Comparison of ENCODE assay signal across 11 cellular contexts in the genomic region with DNA sequence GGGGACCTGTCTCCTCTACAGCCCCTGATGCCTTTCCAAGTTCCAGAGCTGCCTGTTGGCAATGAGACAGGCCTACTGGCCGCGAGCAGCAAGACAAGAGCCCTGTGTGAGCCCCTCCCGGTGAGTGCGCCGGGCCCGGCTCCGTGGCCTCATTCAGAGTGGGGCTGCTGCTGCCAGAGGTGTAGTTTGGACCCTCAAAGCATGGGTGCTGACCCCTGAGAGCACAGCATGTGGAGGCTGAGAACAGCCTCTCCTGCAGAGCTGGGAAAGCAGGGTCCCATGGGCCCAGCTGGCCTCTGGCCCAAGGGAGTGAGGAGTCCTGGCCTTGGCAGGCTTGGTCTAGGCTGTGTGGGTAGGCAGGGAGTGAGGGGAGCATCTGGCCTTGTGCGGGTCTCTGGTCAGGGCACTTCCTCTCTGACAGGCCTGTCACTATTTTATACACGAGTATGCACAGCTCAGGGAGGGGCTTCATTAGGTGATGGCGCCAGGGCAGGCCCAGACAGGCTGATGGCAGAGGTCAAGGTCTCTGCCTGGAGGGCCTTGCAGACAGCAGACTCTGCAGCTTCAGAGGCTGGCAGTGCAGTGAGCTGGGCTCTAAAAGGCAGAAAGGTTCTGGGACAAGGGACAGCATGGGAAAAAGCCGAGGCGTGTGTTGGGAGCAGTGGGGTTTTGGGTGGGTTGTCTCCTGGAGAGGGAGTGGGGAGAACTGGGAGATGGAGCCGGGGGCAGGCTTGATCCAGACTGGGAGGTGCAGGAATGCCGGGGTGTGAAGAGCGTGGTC. TPM values are rescaled to one million over a fixed set of nuclear protein-coding genes. Genes with fewer than 3 reads are reported as not detected.
DNase-seq lines count a peak whose midpoint lies in the region; ATAC-seq and TF ChIP-seq lines count a peak whose summit lies in the region.
"Had no signal": no experiment of that assay in that cellular context is flagged by ENCODE, and none has a peak within 500 bp of the region (broad histone marks: within the 10 kb centered on the region; RNA-seq: fewer than 3 reads in every experiment).

No MANE protein-coding gene starts in this region.

- H3K27me3 Mint-ChIP-seq in CD4-positive, alpha-beta memory T cell, result no peaks in the 10 kb centered on the region
- H3K27me3 Mint-ChIP-seq in activated naive CD8-positive, alpha-beta T cell treated with anti-CD3 and anti-CD28 coated beads, Interleukin-2, amount 50 U/mL, for 24 hours, result no peaks in the 10 kb centered on the region
- no peaks in the 10 kb centered on the region for H3K27me3 Mint-ChIP-seq in naive thymus-derived CD4-positive, alpha-beta T cell

- no peak overlapping the region for H3K14ac ChIP-seq in IMR-90 (replicated peaks; ENCODE audit: low read depth, low read length)

- no peaks in the 10 kb centered on the region for H3K9me3 ChIP-seq in CD4-positive, alpha-beta memory T cell (ENCODE audit: control insufficient read depth in 1 of 2, low read length in 2 of 2)
- no peaks in the 10 kb centered on the region for H3K9me3 ChIP-seq in IMR-90 (ENCODE audit: control insufficient read depth, insufficient read depth, low read length)
- H3K9me3 ChIP-seq in naive thymus-derived CD4-positive, alpha-beta T cell (ENCODE audit: control insufficient read depth in 2 of 3, low read length in 3 of 3), result no peaks in the 10 kb centered on the region

- H3K56ac ChIP-seq in IMR-90 (ENCODE audit: extremely low read depth, insufficient read depth, low read length), result no peak overlapping the region

- H3K9ac ChIP-seq in IMR-90 (ENCODE audit: low read depth, low read length), result no peak overlapping the region

- intact Hi-C loops in CD4-positive, alpha-beta memory T cell (cut with micrococcal nuclease), result loop anchor here (5.0 kb wide), 1 partner anchor 42 kb away; the partner anchor contains the start of gene ADCY7
- intact Hi-C loops in IMR-90 (cut with micrococcal nuclease), result no loop called here
- intact Hi-C loops in naive thymus-derived CD4-positive, alpha-beta T cell (cut with micrococcal nuclease), result no loop called here

- no peak overlapping the region for H4K91ac ChIP-seq in IMR-90 (ENCODE audit: insufficient read depth, low read depth, low read length)

- no peak overlapping the region for H2BK120ac ChIP-seq in IMR-90 (ENCODE audit: low read depth, low read length)

- no peak overlapping the region for H4K8ac ChIP-seq in IMR-90 (ENCODE audit: low read depth in 2 of 2, low read length in 2 of 2)

- H3K23ac ChIP-seq in IMR-90 (ENCODE audit: low read depth, low read length), result no peak overlapping the region

- dilution Hi-C loops in IMR-90 (cut with HindIII; ENCODE audit: low sequenced_read_pairs, unreplicated experiment), result no loop called here

- no peaks in the 10 kb centered on the region for H3K9me3 Mint-ChIP-seq in CD4-positive, alpha-beta memory T cell
- no peaks in the 10 kb centered on the region for H3K9me3 Mint-ChIP-seq in activated naive CD8-positive, alpha-beta T cell treated with anti-CD3 and anti-CD28 coated beads, Interleukin-2, amount 50 U/mL, for 24 hours
- no peaks in the 10 kb centered on the region for H3K9me3 Mint-ChIP-seq in naive thymus-derived CD4-positive, alpha-beta T cell

- in situ Hi-C loops in IMR-90 (cut with MboI; ENCODE audit: low sequenced_read_pairs), result no loop called here

- H4K20me1 ChIP-seq in IMR-90 (ENCODE audit: insufficient read depth, low read length), result 0 out of 2 replicates have a peak, but pooled peaks cover 4% of the 10 kb centered on the region

- H3K18ac ChIP-seq in IMR-90 (ENCODE audit: low read depth, low read length), result no peak overlapping the region

- no peak overlapping the region for H3K4me2 ChIP-seq in IMR-90 (ENCODE audit: low read depth, low read length)

- H3K79me1 ChIP-seq in IMR-90 (ENCODE audit: low read depth in 1 of 2, low read length in 2 of 2), result peaks cover 0 to 4% of the 10 kb centered on the region in 2 experiments; a peak in 1 of 4 replicates

- peak in 1 of 5 donors; percentile 23 for DNase-seq in CD4-positive, alpha-beta memory T cell
- no peak for DNase-seq in IMR-90
- no peak for DNase-seq in activated naive CD8-positive, alpha-beta T cell treated with anti-CD3 and anti-CD28 coated beads, Interleukin-2, amount 50 U/mL, for 24 hours
- DNase-seq in naive thymus-derived CD4-positive, alpha-beta T cell, result peak in 2 of 9 donors; percentile 5
- DNase-seq in DMS153 (lab: John Stamatoyannopoulos, UW), result no peak
- DNase-seq in NCI-H1092 treated with DMSO at 0.1 percent for 48 hours (lab: John Stamatoyannopoulos, UW), result no peak
- DNase-seq in NCI-H2107 (lab: John Stamatoyannopoulos, UW), result no peak
- no peak for DNase-seq in caudate nucleus (lab: John Stamatoyannopoulos, UW)
- DNase-seq: GDM1, NCI-H2029 had no signal

- no peak overlapping the region for H4K5ac ChIP-seq in IMR-90 (ENCODE audit: low read depth, low read length)

- CTCF ChIA-PET in CD4-positive, alpha-beta memory T cell (lab: Charles Lee; ENCODE audit: partially characterized antibody), result interaction anchor here (1.0 kb wide), 1 partner anchor 17 kb away, joined by 4 read pairs; no protein-coding TSS in a partner anchor
- CTCF ChIA-PET in IMR-90 (lab: Yijun Ruan, JAX), result no interaction called here
- CTCF ChIA-PET in naive thymus-derived CD4-positive, alpha-beta T cell (lab: Charles Lee), result interaction anchor here (0.6 to 1.7 kb wide), 2 partner anchors 13 to 31 kb away, joined by 4 to 6 read pairs; no protein-coding TSS in a partner anchor

- TF ChIP-seq CTCF in IMR-90 (conservative IDR thresholded peaks at IDR 0.05; ENCODE audit: low read depth, low read length), result no peak

- H3K4me1 Mint-ChIP-seq in CD4-positive, alpha-beta memory T cell, result peaks cover 14 to 29% (median 20%) of the 10 kb centered on the region in 4 donors
- peaks cover 15% of the 10 kb centered on the region for H3K4me1 Mint-ChIP-seq in activated naive CD8-positive, alpha-beta T cell treated with anti-CD3 and anti-CD28 coated beads, Interleukin-2, amount 50 U/mL, for 24 hours
- peaks cover 14 to 32% (median 19%) of the 10 kb centered on the region in 7 donors for H3K4me1 Mint-ChIP-seq in naive thymus-derived CD4-positive, alpha-beta T cell

- H3K4ac ChIP-seq in IMR-90 (ENCODE audit: low read depth, low read length), result peak overlapping the region; percentile 30; the same call in 1 of the 2 replicates

- H3K27me3 ChIP-seq in CD4-positive, alpha-beta memory T cell (ENCODE audit: insufficient read depth, low read length), result no peaks in the 10 kb centered on the region
- H3K27me3 ChIP-seq in IMR-90 (ENCODE audit: control insufficient read depth, insufficient read depth, low read length), result no peaks in the 10 kb centered on the region
- no peaks in the 10 kb centered on the region for H3K27me3 ChIP-seq in naive thymus-derived CD4-positive, alpha-beta T cell (ENCODE audit: control insufficient read depth in 2 of 2, insufficient read depth in 2 of 2, low read length in 2 of 2)

- peak overlapping the region in 1 of 8 donors; percentile 37 for H3K4me3 Mint-ChIP-seq in CD4-positive, alpha-beta memory T cell
- H3K4me3 Mint-ChIP-seq in activated naive CD8-positive, alpha-beta T cell treated with anti-CD3 and anti-CD28 coated beads, Interleukin-2, amount 50 U/mL, for 24 hours, result no peak overlapping the region
- H3K4me3 Mint-ChIP-seq in naive thymus-derived CD4-positive, alpha-beta T cell, result peak overlapping the region in 2 of 10 donors; percentile 27 to 31

- POLR2A ChIA-PET in CD4-positive, alpha-beta memory T cell (lab: Charles Lee; ENCODE audit: partially characterized antibody), result interaction anchor here (0.7 to 9.6 kb wide), 11 partner anchors 10 to 50 kb away, joined by 3 to 72 read pairs (median 4); partner anchors contain the start of gene ADCY7
- POLR2A ChIA-PET in IMR-90 (lab: Charles Lee; ENCODE audit: unreplicated experiment), result no interaction called here
- POLR2A ChIA-PET in naive thymus-derived CD4-positive, alpha-beta T cell (lab: Charles Lee), result interaction anchor here (0.6 to 0.7 kb wide), 3 partner anchors 12 to 422 kb away, joined by 3 to 4 read pairs (median 3); no protein-coding TSS in a partner anchor

- no peak for TF ChIP-seq POLR2A in IMR-90 (IDR thresholded peaks at IDR 0.05; ENCODE audit: low read depth, low read length)

- H2AK5ac ChIP-seq in IMR-90 (ENCODE audit: low read depth, low read length), result no peak overlapping the region

- no peak overlapping the region for H3K4me3 ChIP-seq in CD4-positive, alpha-beta memory T cell (ENCODE audit: low read length in 2 of 2)
- H3K4me3 ChIP-seq in IMR-90 (ENCODE audit: insufficient read depth, low read depth, low read length), result no peak overlapping the region
- H3K4me3 ChIP-seq in naive thymus-derived CD4-positive, alpha-beta T cell (ENCODE audit: low read length), result no peak overlapping the region

- no peak overlapping the region for H3K27ac ChIP-seq in CD4-positive, alpha-beta memory T cell (ENCODE audit: low read depth, low read length)
- H3K27ac ChIP-seq in IMR-90 (ENCODE audit: insufficient read depth, low read length) (no peak overlapping the region), caudate nucleus (ENCODE audit: low read depth, low read length) (no peak overlapping the region)
- H3K27ac ChIP-seq in naive thymus-derived CD4-positive, alpha-beta T cell (ENCODE audit: low read depth, low read length), result peak overlapping the region; percentile 7
- H3K27ac ChIP-seq: VCaP had no signal

- peaks cover 26 to 62% of the 10 kb centered on the region in 2 donors for H3K36me3 Mint-ChIP-seq in CD4-positive, alpha-beta memory T cell
- H3K36me3 Mint-ChIP-seq in activated naive CD8-positive, alpha-beta T cell treated with anti-CD3 and anti-CD28 coated beads, Interleukin-2, amount 50 U/mL, for 24 hours (ENCODE audit: low read depth), result peaks cover 20% of the 10 kb centered on the region
- peaks cover 0 to 27% (median 12%) of the 10 kb centered on the region in 5 donors for H3K36me3 Mint-ChIP-seq in naive thymus-derived CD4-positive, alpha-beta T cell

- no peak overlapping the region for H2BK20ac ChIP-seq in IMR-90 (ENCODE audit: low read depth, low read length)

- peaks cover 5% of the 10 kb centered on the region; the same call in 1 of the 2 replicates for H3K9me1 ChIP-seq in IMR-90 (ENCODE audit: insufficient read depth, low read length)

- H2AK9ac ChIP-seq in IMR-90 (replicated peaks; ENCODE audit: low read depth, low read length, poor library complexity), result peak overlapping the region; percentile 5

- 89% methylated on average over 12 of the region's 15 CpGs; no CpG with 5 or more reads in 1 of the 2 experiments for WGBS in IMR-90 (ENCODE audit: extremely low coverage in 2 of 2, insufficient read length in 1 of 2), 2 experiments

- peak overlapping the region; percentile 62 to 86 (median 71) for H3K27ac Mint-ChIP-seq in CD4-positive, alpha-beta memory T cell
- H3K27ac Mint-ChIP-seq in activated naive CD8-positive, alpha-beta T cell treated with anti-CD3 and anti-CD28 coated beads, Interleukin-2, amount 50 U/mL, for 24 hours, result peak overlapping the region; percentile 64
- H3K27ac Mint-ChIP-seq in naive thymus-derived CD4-positive, alpha-beta T cell, result peak overlapping the region; percentile 53 to 92 (median 75)

- no peak for ATAC-seq in IMR-90 (ENCODE audit: low read depth)
- no peak for ATAC-seq in activated naive CD8-positive, alpha-beta T cell treated with anti-CD3 and anti-CD28 coated beads, Interleukin-2, amount 50 U/mL, for 24 hours
- no peak for ATAC-seq in naive thymus-derived CD4-positive, alpha-beta T cell

- BruUV-seq in IMR-90 (replicated peaks; lab: Mats Ljungman, UMichigan), result no TSS peak

- H2AFZ ChIP-seq in IMR-90 (replicated peaks; ENCODE audit: low read length, poor library complexity), result no peak overlapping the region

- H3K4me1 ChIP-seq in CD4-positive, alpha-beta memory T cell (ENCODE audit: insufficient read depth, low read length), result peaks cover 17% of the 10 kb centered on the region
- H3K4me1 ChIP-seq in IMR-90 (ENCODE audit: control insufficient read depth, insufficient read depth, low read length), result peaks cover 12% of the 10 kb centered on the region
- no peaks in the 10 kb centered on the region for H3K4me1 ChIP-seq in naive thymus-derived CD4-positive, alpha-beta T cell (ENCODE audit: control insufficient read depth in 2 of 2, insufficient read depth in 2 of 2, low read length in 2 of 2)

- no peak for TF ChIP-seq RAD21 in IMR-90 (IDR thresholded peaks at IDR 0.05; ENCODE audit: low read length)

- no peak overlapping the region for H2BK15ac ChIP-seq in IMR-90 (ENCODE audit: low read depth, low read length)

- peaks cover 80% of the 10 kb centered on the region for H3K36me3 ChIP-seq in CD4-positive, alpha-beta memory T cell (ENCODE audit: insufficient read depth, low read length)
- H3K36me3 ChIP-seq in IMR-90 (ENCODE audit: control insufficient read depth, insufficient read depth, low read length), result peaks cover 17% of the 10 kb centered on the region
- peaks cover 3 to 97% (median 3%) of the 10 kb centered on the region in 3 experiments for H3K36me3 ChIP-seq in naive thymus-derived CD4-positive, alpha-beta T cell (ENCODE audit: control insufficient read depth in 2 of 3, insufficient read depth in 3 of 3, low read length in 3 of 3)

- no peak overlapping the region for H2BK5ac ChIP-seq in IMR-90 (ENCODE audit: low read depth, low read length, poor library complexity, severe bottlenecking)

RNA-seq across cellular contexts. Expression of gene ADCY7, which starts 43.4 kb away (rescaled TPM):
- total RNA-seq in CD4-positive, alpha-beta memory T cell, result 100 to 1,000 TPM; 230 to 235 TPM
- 10 to 100 TPM; 34.8 to 69.7 TPM for polyA plus RNA-seq in CD4-positive, alpha-beta memory T cell
- 12.2 and 15.2 TPM in 2 replicates for total RNA-seq in IMR-90 (2012; rRNA removed)
- 16.6 and 17.1 TPM in 2 replicates for polyA plus RNA-seq in IMR-90 (2012; rRNA removed)
- 8.3 and 16.7 TPM in 2 replicates for polyA plus RNA-seq in IMR-90 (2012; cell fraction: cytosol; rRNA removed)
- polyA plus RNA-seq in IMR-90 (2012; cell fraction: nucleus; rRNA removed; ENCODE audit: low replicate concordance), result 29.6 and 55.4 TPM in 2 replicates
- total RNA-seq in naive thymus-derived CD4-positive, alpha-beta T cell, result 100 to 1,000 TPM; 179 to 326 (median 208) TPM
- polyA plus RNA-seq in naive thymus-derived CD4-positive, alpha-beta T cell, result 10 to 100 TPM; 62.6 to 85.7 TPM

RNA-seq across cellular contexts. Expression of gene BRD7, which starts 59.1 kb away (rescaled TPM):
- total RNA-seq in CD4-positive, alpha-beta memory T cell, result 10 to 100 TPM; 86.6 to 97.7 TPM
- 10 to 100 TPM; 18.1 to 67.3 TPM for polyA plus RNA-seq in CD4-positive, alpha-beta memory T cell
- 29.9 and 38.9 TPM in 2 replicates for total RNA-seq in IMR-90 (2012; rRNA removed)
- 24.8 and 25.1 TPM in 2 replicates for polyA plus RNA-seq in IMR-90 (2012; rRNA removed)
- 3.7 and 7.6 TPM in 2 replicates for polyA plus RNA-seq in IMR-90 (2012; cell fraction: cytosol; rRNA removed)
- 18.0 and 28.0 TPM in 2 replicates for polyA plus RNA-seq in IMR-90 (2012; cell fraction: nucleus; rRNA removed; ENCODE audit: low replicate concordance)
- 10 to 100 TPM; 80.9 to 91.1 (median 85.0) TPM for total RNA-seq in naive thymus-derived CD4-positive, alpha-beta T cell
- 10 to 100 TPM; 34.5 to 47.3 TPM for polyA plus RNA-seq in naive thymus-derived CD4-positive, alpha-beta T cell

Comparison
In these comparisons a context has a peak if more than half of its experiments do, and no peak if none do; other contexts are left out.
1. RNA of gene ADCY7, which starts 43.4 kb away (total RNA-seq): 230 to 235 TPM in CD4-positive, alpha-beta memory T cell and 179 to 326 TPM in naive thymus-derived CD4-positive, alpha-beta T cell; 12.2 to 15.2 TPM in IMR-90; every median in the first group is over 10 times any median in the second.
2. Peak in every context shown above with its lines, with median percentiles within 50 percentile points of each other: H3K27ac Mint-ChIP-seq.